8 cellular contexts compared by ENCODE assay signal in the genomic region with DNA sequence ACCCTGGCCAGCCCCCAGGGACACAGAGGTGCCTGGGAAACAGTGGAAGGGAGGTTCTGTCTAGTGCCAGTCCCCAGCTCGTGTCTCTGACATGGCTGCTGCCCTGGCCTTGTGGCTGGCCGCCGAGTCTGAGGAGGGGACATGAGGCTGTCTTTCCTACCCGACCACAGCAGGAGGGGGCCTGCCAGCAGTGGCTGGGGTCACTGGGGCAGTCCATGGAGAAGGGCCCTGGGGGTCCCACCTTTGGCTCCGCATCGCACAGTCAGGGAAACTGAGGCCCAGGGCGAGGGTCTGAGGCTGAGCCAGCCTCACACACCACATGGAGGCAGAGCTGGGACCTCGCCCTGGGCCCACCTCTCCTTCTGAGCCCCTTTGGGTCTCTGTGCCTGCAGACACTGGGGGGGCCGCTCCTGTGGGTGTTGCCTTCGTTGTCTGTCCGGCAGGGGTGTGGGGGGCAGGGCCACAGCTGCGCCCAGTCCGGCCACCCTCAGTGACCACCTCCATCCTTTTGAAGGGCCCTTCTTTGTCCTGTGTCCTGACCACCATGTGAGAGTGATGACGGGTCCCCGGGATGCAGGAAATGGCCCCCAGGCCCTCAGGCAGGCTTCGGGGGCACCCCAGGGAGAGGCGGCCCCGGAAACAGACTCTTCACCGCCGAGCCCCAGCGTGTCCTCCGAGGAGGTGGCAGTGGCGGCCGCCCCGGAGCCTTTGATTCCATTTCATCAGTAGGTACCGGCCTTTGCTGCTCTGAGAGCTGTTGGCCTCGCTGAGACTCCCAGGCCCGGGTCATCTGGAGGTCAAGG. TPM values are rescaled to one million over a fixed set of nuclear protein-coding genes. Genes with fewer than 3 reads are reported as not detected.
"Had no signal": no experiment of that assay in that cellular context is flagged by ENCODE, and none has a peak within 500 bp of the region (broad histone marks: within the 10 kb centered on the region; RNA-seq: fewer than 3 reads in every experiment).

No MANE protein-coding gene starts in this region.

- H3K4me3 Mint-ChIP-seq: HFFc6 had no signal

- H3K4me3 ChIP-seq: HAP-1, K562 had no signal

- H3K36me3 ChIP-seq: HAP-1 had no signal

- H3K9me3 ChIP-seq: HAP-1 had no signal

- H3K27ac Mint-ChIP-seq: HFFc6 had no signal

- H3K9me3 Mint-ChIP-seq: HFFc6 had no signal

- FAIRE-seq: K562 had no signal

- H3K27ac ChIP-seq: HL-60 had no signal

- DNase-seq: GOT3, H7, HFFc6, IMR-90 had no signal

- ATAC-seq: HCT116, K562 had no signal

RNA-seq across cellular contexts. Expression of gene HTRA3, which starts 52.9 kb away (rescaled TPM):
- total RNA-seq: K562 had no signal

RNA-seq across cellular contexts. Expression of gene ABLIM2, which starts 58.0 kb away (rescaled TPM):
- total RNA-seq: K562 had no signal
- polyA plus RNA-seq: K562 had no signal
